ENCODE assay signal across 27 cellular contexts in the genomic region with DNA sequence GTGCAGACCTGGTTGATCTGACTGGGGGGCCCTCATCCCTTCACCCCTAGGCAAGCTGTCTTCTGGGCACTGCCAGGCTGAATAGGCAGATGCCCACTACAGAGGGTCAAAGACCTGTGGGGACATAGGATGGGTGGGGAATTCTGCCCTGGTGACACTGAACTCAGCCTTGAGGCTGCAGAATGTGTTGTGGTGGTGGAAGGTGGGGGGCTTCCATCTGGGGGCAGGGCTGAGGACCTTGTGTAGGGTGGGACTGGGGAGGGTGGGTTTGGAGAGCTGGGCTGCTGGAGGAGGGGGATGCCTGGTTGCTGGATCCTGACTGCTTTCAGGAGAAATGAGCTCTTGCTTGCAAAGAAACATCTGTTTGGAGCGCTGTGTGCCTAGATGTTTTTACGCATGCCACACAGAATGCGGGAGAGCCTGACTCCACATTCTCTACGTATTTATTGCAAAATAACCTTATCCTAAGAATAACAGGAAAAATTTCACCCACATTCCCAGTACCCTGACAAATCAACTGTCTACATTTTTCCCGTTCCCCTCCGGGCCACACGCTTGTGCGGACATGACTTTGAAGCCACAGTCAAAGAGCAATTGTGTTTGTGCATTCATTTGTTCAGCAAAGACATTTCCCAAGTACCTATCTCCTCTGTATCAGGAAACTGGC. TPM values are rescaled to one million over a fixed set of nuclear protein-coding genes. Genes with fewer than 3 reads are reported as not detected.
DNase-seq lines count a peak whose midpoint lies in the region; ATAC-seq and TF ChIP-seq lines count a peak whose summit lies in the region.
"Had no signal": no experiment of that assay in that cellular context is flagged by ENCODE, and none has a peak within 500 bp of the region (broad histone marks: within the 10 kb centered on the region; RNA-seq: fewer than 3 reads in every experiment).

No MANE protein-coding gene starts in this region.

- WGBS in body of pancreas, 2 donors, result 92 to 94% methylated on average over 8 of the region's 8 CpGs

- H3K36me3 Mint-ChIP-seq in stimulated activated naive B cell treated with anti-CD40 and anti-IgM and Interleukin-4, amounts not matched to agents 10 μg/mL and 1 μg/mL and 100 μg/mL, for 72 hours, result no peaks in the 10 kb centered on the region
- H3K36me3 Mint-ChIP-seq: CD4-positive, CD25-positive, alpha-beta regulatory T cell; mesothelial cell of epicardium; naive thymus-derived CD4-positive, alpha-beta T cell had no signal

- peaks cover 13 to 20% of the 10 kb centered on the region in 2 donors for H3K27me3 Mint-ChIP-seq in stimulated activated naive B cell treated with anti-CD40 and anti-IgM and Interleukin-4, amounts not matched to agents 10 μg/mL and 1 μg/mL and 100 μg/mL, for 72 hours

- H3K4me3 ChIP-seq in BJ (ENCODE audit: low read depth, low read length), result no peak overlapping the region
- no peak overlapping the region for H3K4me3 ChIP-seq in epithelial cell of esophagus (ENCODE audit: low read length)
- H3K4me3 ChIP-seq in osteoblast (ENCODE audit: insufficient read depth, low read length), result no peak overlapping the region
- H3K4me3 ChIP-seq in body of pancreas, result no peak overlapping the region
- H3K4me3 ChIP-seq in Peyer's patch, result no peak overlapping the region
- H3K4me3 ChIP-seq: left ventricle myocardium inferior, testis had no signal

- H3K4me1 ChIP-seq in osteoblast (ENCODE audit: insufficient read depth, low read length), result no peaks in the 10 kb centered on the region
- H3K4me1 ChIP-seq in body of pancreas, result peaks cover 10% of the 10 kb centered on the region
- no peaks in the 10 kb centered on the region for H3K4me1 ChIP-seq in Peyer's patch
- H3K4me1 ChIP-seq: left ventricle myocardium inferior, testis had no signal

- H3K4me3 Mint-ChIP-seq in stimulated activated naive B cell treated with anti-CD40 and anti-IgM and Interleukin-4, amounts not matched to agents 10 μg/mL and 1 μg/mL and 100 μg/mL, for 72 hours, result no peak overlapping the region
- H3K4me3 Mint-ChIP-seq: activated naive CD4-positive, alpha-beta T cell treated with anti-CD3 and anti-CD28 coated beads for 36 hours; activated T-cell treated with anti-CD3 and anti-CD28 coated beads, Interleukin-2, amount 50 U/mL, for 4 hours; CD4-positive, CD25-positive, alpha-beta regulatory T cell; mesothelial cell of epicardium; naive thymus-derived CD4-positive, alpha-beta T cell had no signal

- peaks cover 2% of the 10 kb centered on the region for H3K9me3 ChIP-seq in osteoblast (ENCODE audit: low read depth, low read length)
- H3K9me3 ChIP-seq in body of pancreas, result no peaks in the 10 kb centered on the region
- no peaks in the 10 kb centered on the region for H3K9me3 ChIP-seq in Peyer's patch
- H3K9me3 ChIP-seq: testis had no signal

- no peaks in the 10 kb centered on the region for H3K36me3 ChIP-seq in BJ (ENCODE audit: control insufficient read depth, insufficient read depth, low read length)
- no peaks in the 10 kb centered on the region for H3K36me3 ChIP-seq in osteoblast (ENCODE audit: insufficient read depth, low read length)
- no peaks in the 10 kb centered on the region for H3K36me3 ChIP-seq in body of pancreas (replicated peaks in 1 of 2; ENCODE audit: insufficient read depth in 1 of 2, low read depth in 2 of 2)
- no peaks in the 10 kb centered on the region for H3K36me3 ChIP-seq in Peyer's patch
- H3K36me3 ChIP-seq: left ventricle myocardium inferior had no signal

- TF ChIP-seq POLR2A in body of pancreas (IDR thresholded peaks at IDR 0.05), result no peak
- no peak for TF ChIP-seq POLR2A in Peyer's patch (IDR thresholded peaks at IDR 0.05)

- H3K27ac ChIP-seq in osteoblast (ENCODE audit: low read depth, low read length) (no peak overlapping the region), body of pancreas (no peak overlapping the region), Peyer's patch (no peak overlapping the region)
- H3K27ac ChIP-seq: left ventricle myocardium inferior, testis had no signal

- peaks cover 4 to 10% of the 10 kb centered on the region in 2 donors for H3K4me1 Mint-ChIP-seq in stimulated activated naive B cell treated with anti-CD40 and anti-IgM and Interleukin-4, amounts not matched to agents 10 μg/mL and 1 μg/mL and 100 μg/mL, for 72 hours
- H3K4me1 Mint-ChIP-seq: CD4-positive, CD25-positive, alpha-beta regulatory T cell; mesothelial cell of epicardium had no signal

- CTCF ChIA-PET in BJ (lab: Yijun Ruan, JAX), result interaction anchor here (1.2 to 2.4 kb wide), 2 partner anchors 8 to 42 kb away, joined by 4 to 10 read pairs; no protein-coding TSS in a partner anchor

- H3K9me3 Mint-ChIP-seq in stimulated activated naive B cell treated with anti-CD40 and anti-IgM and Interleukin-4, amounts not matched to agents 10 μg/mL and 1 μg/mL and 100 μg/mL, for 72 hours, result peaks cover 8 to 12% of the 10 kb centered on the region in 2 donors

- ATAC-seq in HG02885 (IDR thresholded peaks at IDR 0.05; ENCODE audit: poor library complexity, unreplicated experiment), result no peak
- ATAC-seq in body of pancreas, result no peak
- no peak for ATAC-seq in stimulated activated naive B cell treated with anti-CD40 and anti-IgM and Interleukin-4, amounts not matched to agents 10 μg/mL and 1 μg/mL and 100 μg/mL, for 72 hours (replicated peaks)
- ATAC-seq: activated T-cell treated with anti-CD3 and anti-CD28 coated beads, Interleukin-2, amount 50 U/mL, for 4 hours; naive thymus-derived CD4-positive, alpha-beta T cell; SK-N-SH treated with all-trans-retinoic acid at 6 μM for 48 hours had no signal

- no peaks in the 10 kb centered on the region for H3K79me2 ChIP-seq in osteoblast (ENCODE audit: insufficient read depth, low read length)

- no peak overlapping the region for H2AFZ ChIP-seq in osteoblast (ENCODE audit: low read length)

- H3K4me2 ChIP-seq in osteoblast (ENCODE audit: insufficient read depth, low read length), result no peak overlapping the region

- no peak for TF ChIP-seq CTCF in BJ (IDR thresholded peaks at IDR 0.05; ENCODE audit: insufficient read depth, low read depth, low read length)
- no peak for TF ChIP-seq CTCF in epithelial cell of esophagus (IDR thresholded peaks at IDR 0.05; ENCODE audit: insufficient read depth, low read depth, low read length, missing control alignments)
- no peak for TF ChIP-seq CTCF in osteoblast (IDR thresholded peaks at IDR 0.05; ENCODE audit: extremely low read depth, low read depth, low read length)
- no peak for TF ChIP-seq CTCF in body of pancreas (IDR thresholded peaks at IDR 0.05)
- no peak for TF ChIP-seq CTCF in Peyer's patch (IDR thresholded peaks at IDR 0.05)

- H4K20me1 ChIP-seq in osteoblast (ENCODE audit: insufficient read depth, low read length), result no peaks in the 10 kb centered on the region

- DNase-seq in BJ (ENCODE audit: low read depth) (peak; percentile 21), RPMI7951 (ENCODE audit: low read depth) (peak; percentile 19), epithelial cell of esophagus (ENCODE audit: low read depth) (peak; percentile 95), osteoblast (ENCODE audit: insufficient read length, low spot score, missing footprints) (peak; percentile 21), body of pancreas (no peak), Peyer's patch (no peak)
- no peak for DNase-seq in stimulated activated naive B cell treated with anti-CD40 and anti-IgM and Interleukin-4, amounts not matched to agents 10 μg/mL and 1 μg/mL and 100 μg/mL, for 72 hours
- DNase-seq: activated CD4-positive, alpha-beta T cell treated with anti-CD3 and anti-CD28 coated beads for 4 hours; activated CD8-positive, alpha-beta memory T cell treated with anti-CD3 and anti-CD28 coated beads for 24 hours; activated naive CD4-positive, alpha-beta T cell treated with anti-CD3 and anti-CD28 coated beads for 36 hours; activated T-cell treated with anti-CD3 and anti-CD28 coated beads, Interleukin-2, amount 50 U/mL, for 4 hours; CD4-positive, CD25-positive, alpha-beta regulatory T cell; cerebellar nuclear complex; hypothalamus; left ventricle myocardium inferior; naive thymus-derived CD4-positive, alpha-beta T cell; NCI-H1092; NCI-H1930; NCI-H774; stimulated activated CD4-positive, alpha-beta T cell treated with anti-CD3 and anti-CD28 coated beads, Interleukin-4, amount 100 ng/mL, for 24 hours; stimulated activated naive CD4-positive, alpha-beta T cell treated with Interleukin-2 at 50 U/mL for 16 hours; T-helper 2 cell; testis had no signal

- peaks cover under 1% of the 10 kb centered on the region for H3K27me3 ChIP-seq in BJ (ENCODE audit: control insufficient read depth, insufficient read depth, low read length)
- peaks cover 6% of the 10 kb centered on the region for H3K27me3 ChIP-seq in osteoblast (ENCODE audit: insufficient read depth, low read length)
- H3K27me3 ChIP-seq in body of pancreas, result no peaks in the 10 kb centered on the region
- H3K27me3 ChIP-seq in Peyer's patch, result no peaks in the 10 kb centered on the region
- H3K27me3 ChIP-seq: testis had no signal

- POLR2A ChIA-PET in BJ (lab: Charles Lee), result no interaction called here

- intact Hi-C loops in body of pancreas (cut with DNase I), result no loop called here

- H3K27ac Mint-ChIP-seq in stimulated activated naive B cell treated with anti-CD40 and anti-IgM and Interleukin-4, amounts not matched to agents 10 μg/mL and 1 μg/mL and 100 μg/mL, for 72 hours, result no peak overlapping the region
- H3K27ac Mint-ChIP-seq: activated naive CD4-positive, alpha-beta T cell treated with anti-CD3 and anti-CD28 coated beads for 36 hours; CD4-positive, CD25-positive, alpha-beta regulatory T cell; mesothelial cell of epicardium; naive thymus-derived CD4-positive, alpha-beta T cell had no signal

RNA-seq across cellular contexts. Expression of a gene that starts 18.3 kb away (rescaled TPM):
- polyA plus RNA-seq in BJ (2011; rRNA removed), result 0.09 TPM in 1 of 2 replicates, not detected in the other
- polyA minus RNA-seq in BJ (2011; rRNA and poly(A)+ RNA removed), result not detected in 2 replicates
- not detected in 2 replicates for total RNA-seq in RPMI7951 (2014; rRNA removed; shearing (Covaris generic))
- total RNA-seq in osteoblast (under 0.01 and 0.29 TPM in 2 replicates), body of pancreas (10 to 100 TPM in 1 of 2 donors, 1 to 10 TPM in 1; 8.9 to 15.6 TPM), Peyer's patch (1 to 10 TPM in 1 of 4 donors, under 1 TPM in 1, not detected in 2; 0.95 to 2.8 TPM)
- total RNA-seq: endothelial cell of umbilical vein, left ventricle myocardium inferior had no signal
- polyA plus RNA-seq: naive thymus-derived CD4-positive, alpha-beta T cell had no signal

Comparison
In these comparisons a context has a peak if more than half of its experiments do, and no peak if none do; other contexts are left out.
1. DNase-seq: peak in BJ (single experiment), RPMI7951 (single experiment), epithelial cell of esophagus (single experiment) and osteoblast (single experiment); none in body of pancreas (0 of 4), stimulated activated naive B cell treated with anti-CD40 and anti-IgM and Interleukin-4, amounts not matched to agents 10 μg/mL and 1 μg/mL and 100 μg/mL, for 72 hours (single experiment) and Peyer's patch (0 of 3).